In the genomic region with DNA sequence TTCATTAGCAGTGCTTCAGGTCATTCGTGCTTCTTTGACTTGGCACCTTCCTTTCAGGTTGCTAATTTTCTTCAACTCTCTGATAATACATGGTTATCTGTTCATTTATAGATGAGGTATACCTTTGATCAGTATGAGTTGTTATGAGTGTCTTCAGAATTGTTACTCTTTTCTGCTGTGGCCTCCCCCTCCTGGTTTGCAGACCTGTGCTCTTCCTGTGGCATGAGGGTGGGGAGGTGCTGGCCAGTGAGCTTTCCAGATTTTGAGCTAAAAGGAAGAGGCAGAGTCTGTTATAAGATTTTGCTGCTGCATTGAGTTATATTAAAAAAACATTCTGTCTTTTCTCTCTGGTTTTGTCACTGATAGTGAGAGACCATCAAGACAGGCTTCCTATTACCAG, we compare ENCODE assay signal across 33 cellular contexts. TPM values are rescaled to one million over a fixed set of nuclear protein-coding genes. Genes with fewer than 3 reads are reported as not detected.
DNase-seq lines count a peak whose midpoint lies in the region; ATAC-seq, FAIRE-seq and TF ChIP-seq lines count a peak whose summit lies in the region.
"Had no signal": no experiment of that assay in that cellular context is flagged by ENCODE, and none has a peak within 500 bp of the region (broad histone marks: within the 10 kb centered on the region; RNA-seq: fewer than 3 reads in every experiment).

No MANE protein-coding gene starts in this region.

- peaks cover 10% of the 10 kb centered on the region for H3K9me3 Mint-ChIP-seq in mesothelial cell of epicardium
- H3K9me3 Mint-ChIP-seq: HFFc6; naive thymus-derived CD4-positive, alpha-beta T cell; T-helper 1 cell treated with Interleukin-12 subunit alpha and Interleukin-12 subunit beta and Interleukin-4 antibody, amounts not matched to agents 30 μg/mL and 1 μg/mL, for 36 hours had no signal

- ATAC-seq in GM18868 (IDR thresholded peaks at IDR 0.05; ENCODE audit: unreplicated experiment) (peak; percentile 21), HG03354 (IDR thresholded peaks at IDR 0.05; ENCODE audit: poor library complexity, severe bottlenecking, unreplicated experiment) (peak; percentile 20)
- ATAC-seq: HepG2; naive thymus-derived CD4-positive, alpha-beta T cell; PC-3; Right ventricle myocardium inferior had no signal

- no peak overlapping the region for H3K4me3 ChIP-seq in transverse colon
- H3K4me3 ChIP-seq: esophagus squamous epithelium, prostate gland, sigmoid colon, thyroid gland, vagina had no signal

- H3K4me1 ChIP-seq in transverse colon: no peaks in the 10 kb centered on the region
- H3K4me1 ChIP-seq: prostate gland, sigmoid colon, thyroid gland, vagina had no signal

- 100% methylated on average over 1 of the region's 1 CpG; no CpG with 5 or more reads in 1 of the 2 donors for WGBS in transverse colon (ENCODE audit: low coverage in 1 of 2), 2 donors

- no peaks in the 10 kb centered on the region for H3K27me3 ChIP-seq in transverse colon
- H3K27me3 ChIP-seq: esophagus squamous epithelium, neutrophil, sigmoid colon, thyroid gland, vagina had no signal

- H3K27ac ChIP-seq in transverse colon: no peak overlapping the region
- H3K27ac ChIP-seq: esophagus squamous epithelium, neutrophil, prostate gland, sigmoid colon, thyroid gland, vagina had no signal

- no peak overlapping the region for H3K4me3 Mint-ChIP-seq in mesothelial cell of epicardium
- H3K4me3 Mint-ChIP-seq: HFFc6; naive thymus-derived CD4-positive, alpha-beta T cell; T-helper 1 cell treated with Interleukin-12 subunit alpha and Interleukin-12 subunit beta and Interleukin-4 antibody, amounts not matched to agents 30 μg/mL and 1 μg/mL, for 36 hours had no signal

- peak overlapping the region; percentile 34 for H3K27ac Mint-ChIP-seq in mesothelial cell of epicardium
- H3K27ac Mint-ChIP-seq: brain; HFFc6; T-helper 1 cell treated with Interleukin-12 subunit alpha and Interleukin-12 subunit beta and Interleukin-4 antibody, amounts not matched to agents 30 μg/mL and 1 μg/mL, for 36 hours had no signal

- TF ChIP-seq POLR2A in transverse colon (IDR thresholded peaks at IDR 0.05): no peak

- no peaks in the 10 kb centered on the region for H3K27me3 Mint-ChIP-seq in mesothelial cell of epicardium (ENCODE audit: low read depth)
- H3K27me3 Mint-ChIP-seq: brain; naive thymus-derived CD4-positive, alpha-beta T cell had no signal

- peaks cover 12% of the 10 kb centered on the region for H3K36me3 Mint-ChIP-seq in mesothelial cell of epicardium

- H3K36me3 ChIP-seq in transverse colon: no peaks in the 10 kb centered on the region
- H3K36me3 ChIP-seq: esophagus squamous epithelium, neutrophil, prostate gland, sigmoid colon, thyroid gland, vagina had no signal

- H3K4me1 Mint-ChIP-seq in mesothelial cell of epicardium: peaks cover 29% of the 10 kb centered on the region
- H3K4me1 Mint-ChIP-seq: brain had no signal

- FAIRE-seq in RCC 7860 (lab: Jason Lieb, UNC): no peak
- FAIRE-seq: frontal cortex, HepG2 had no signal

- DNase-seq in OCI-M1 (lab: John Stamatoyannopoulos, UW) (peak; percentile 48), mesothelial cell of epicardium (ENCODE audit: low spot score in 2 of 2, unreplicated experiment in 2 of 2) (no peak), RCC 7860 (ENCODE audit: low spot score) (no peak), occipital lobe (lab: John Stamatoyannopoulos, UW) (no peak), transverse colon (no peak)
- no peak for DNase-seq in activated CD8-positive, alpha-beta memory T cell treated with anti-CD3 and anti-CD28 coated beads for 24 hours
- DNase-seq: ACHN; activated naive CD4-positive, alpha-beta T cell treated with anti-CD3 and anti-CD28 coated beads, Interleukin-2, amount 50 U/mL, for 16 hours; COR-L47; DMS53; esophagus squamous epithelium; HFFc6; midbrain; MV-4-11; naive thymus-derived CD4-positive, alpha-beta T cell; NCI-H1694; NCI-H446 treated with DMSO at 0.1 percent for 48 hours; PC-3; sigmoid colon; SK-N-SH; stimulated activated CD4-positive, alpha-beta T cell treated with anti-CD3 and anti-CD28 coated beads, Interleukin-12 subunit alpha, Interleukin-12 subunit beta, amount 100 ng/mL, for 4 hours; stimulated activated CD4-positive, alpha-beta T cell treated with anti-CD3 and anti-CD28 coated beads, Interleukin-2, amount 100 ng/mL, for 48 hours; thyroid gland had no signal

- in situ Hi-C loops in transverse colon (cut with MboI; ENCODE audit: low pct_ligation_motif_present in 1 of 4, low pct_unique_long_range_greater_than_20kb in 1 of 4, low sequenced_read_pairs in 3 of 4): loop anchor here in 2 of 4 donors (25.0 kb wide), 2 partner anchors 139 to 189 kb away; a partner anchor contains a TSS

- no peak for TF ChIP-seq EP300 in transverse colon (IDR thresholded peaks at IDR 0.05; ENCODE audit: low read depth)

- H3K9me3 ChIP-seq in transverse colon: no peaks in the 10 kb centered on the region
- H3K9me3 ChIP-seq: esophagus squamous epithelium, neutrophil, prostate gland, sigmoid colon, SK-N-SH, thyroid gland, vagina had no signal

- intact Hi-C loops in transverse colon (cut with DNase I; ENCODE audit: low total_unique reads): no loop called here

- TF ChIP-seq CTCF in mesothelial cell of epicardium (IDR thresholded peaks at IDR 0.05; ENCODE audit: unreplicated experiment): no peak
- TF ChIP-seq CTCF in transverse colon (IDR thresholded peaks at IDR 0.05): no peak

RNA-seq across cellular contexts. Expression of a gene that starts 30.8 kb away (rescaled TPM):
- total RNA-seq in mesothelial cell of epicardium (19.1 to 21.0 TPM (median 19.7 TPM) in 3 replicates), occipital lobe (5.3 TPM), transverse colon (10 to 100 TPM in 1 of 4 donors, 1 to 10 TPM in 3; 2.6 to 13.1 (median 6.6) TPM)

RNA-seq across cellular contexts. Expression of a gene that starts 49.5 kb away (rescaled TPM):
- total RNA-seq in mesothelial cell of epicardium (11.0 to 11.6 TPM (median 11.1 TPM) in 3 replicates), occipital lobe (3.1 TPM), transverse colon (10 to 100 TPM in 1 of 4 donors, 1 to 10 TPM in 2, not detected in 1; 1.2 to 17.1 (median 1.3) TPM)
